Comparison of ENCODE assay signal across 16 cellular contexts in the genomic region with DNA sequence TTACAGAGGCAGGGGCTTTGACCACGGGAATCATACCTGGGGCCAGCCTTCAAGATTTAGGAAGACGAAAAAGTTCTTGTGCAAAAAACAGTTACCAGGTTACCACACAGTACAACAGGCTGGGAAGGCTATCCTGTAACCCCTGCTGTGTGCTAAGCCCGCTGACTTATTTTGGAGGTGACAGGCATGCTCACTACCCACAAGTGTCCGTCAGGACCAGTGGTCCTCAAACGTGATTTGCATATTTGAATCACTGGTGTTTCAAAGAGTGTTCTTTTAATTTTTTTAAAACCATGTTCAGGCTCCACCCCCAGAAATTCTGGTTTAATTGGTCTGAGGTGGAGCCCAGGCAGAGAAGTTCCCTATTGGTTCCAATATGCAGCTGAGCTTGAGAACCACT.
DNase-seq lines count a peak whose midpoint lies in the region; ATAC-seq and TF ChIP-seq lines count a peak whose summit lies in the region.
"Had no signal": no experiment of that assay in that cellular context is flagged by ENCODE, and none has a peak within 500 bp of the region (broad histone marks: within the 10 kb centered on the region; RNA-seq: fewer than 3 reads in every experiment).

No MANE protein-coding gene starts in this region.

- TF ChIP-seq POLR2A in Raji (IDR thresholded peaks at IDR 0.05; ENCODE audit: insufficient read depth, low read depth, low read length) = peak; percentile 88

- dilution Hi-C loops in mammary epithelial cell (cut with HindIII; ENCODE audit: low sequenced_read_pairs) = no loop called here

- H3K36me3 ChIP-seq in mammary epithelial cell (ENCODE audit: insufficient read depth, low read length) = no peaks in the 10 kb centered on the region

- intact Hi-C loops in MCF 10A (cut with micrococcal nuclease) (no loop called here), mammary epithelial cell (cut with micrococcal nuclease) (no loop called here), head of caudate nucleus (cut with DNase I) (no loop called here)

- peaks cover 21% of the 10 kb centered on the region for H3K4me1 Mint-ChIP-seq in MCF 10A (ENCODE audit: insufficient read depth, unreplicated experiment)
- H3K4me1 Mint-ChIP-seq in memory B cell = peaks cover 35% of the 10 kb centered on the region

- no peaks in the 10 kb centered on the region for H3K9me3 ChIP-seq in mammary epithelial cell (replicated peaks; ENCODE audit: insufficient read depth, low read length)

- H3K27ac Mint-ChIP-seq in MCF 10A (ENCODE audit: low read depth, unreplicated experiment) (peak overlapping the region; percentile 55), memory B cell (peak overlapping the region; percentile 6)

- CTCF ChIA-PET in MCF 10A (lab: Yijun Ruan, JAX) (interaction anchor here (0.9 to 1.1 kb wide), 2 partner anchors 211 to 396 kb away, joined by 3 to 4 read pairs; no protein-coding TSS in a partner anchor), mammary epithelial cell (lab: Charles Lee; ENCODE audit: low non-redundant PET) (no interaction called here)

- BruUV-seq in MCF 10A (replicated peaks; lab: Mats Ljungman, UMichigan) = no TSS peak
- BruUV-seq in mammary epithelial cell (replicated peaks; lab: Mats Ljungman, UMichigan) = no TSS peak

- H3K27ac ChIP-seq in mammary epithelial cell (ENCODE audit: insufficient read depth, low read depth, low read length) = no peak overlapping the region
- H3K27ac ChIP-seq: 22Rv1, C4-2B had no signal

- no peak overlapping the region for H2AFZ ChIP-seq in mammary epithelial cell (ENCODE audit: low read depth, low read length)

- peaks cover 27% of the 10 kb centered on the region for H3K4me1 ChIP-seq in mammary epithelial cell (ENCODE audit: insufficient read depth, low read length)

- H3K9me3 Mint-ChIP-seq in MCF 10A (ENCODE audit: unreplicated experiment) (no peaks in the 10 kb centered on the region), memory B cell (no peaks in the 10 kb centered on the region)

- DNase-seq in MCF 10A (ENCODE audit: unreplicated experiment) = no peak
- no peak for DNase-seq in mammary epithelial cell
- DNase-seq in memory B cell (ENCODE audit: low spot score in 2 of 2) = no peak
- DNase-seq in activated CD4-positive, alpha-beta T cell treated with anti-CD3 and anti-CD28 coated beads, Interleukin-2, amount 50 U/mL, for 48 hours = no peak
- no peak for DNase-seq in head of caudate nucleus
- DNase-seq: H7; Kasumi-1; NCI-H1436 treated with DMSO at 0.1 percent for 48 hours; NCI-H345; NK-92 treated with Interleukin-12 subunit alpha and Interleukin-12 subunit beta, amount 100 ng/mL, for 24 hours; SHP77 treated with DMSO at 0.1 percent for 48 hours had no signal

- ATAC-seq in memory B cell (ENCODE audit: low read depth) (peak; percentile 33), GM21717 (IDR thresholded peaks at IDR 0.05; ENCODE audit: unreplicated experiment) (no peak), GM19328 (IDR thresholded peaks at IDR 0.05; ENCODE audit: unreplicated experiment) (no peak)

- H3K36me3 Mint-ChIP-seq in MCF 10A (ENCODE audit: insufficient read depth, unreplicated experiment) (peaks cover 6% of the 10 kb centered on the region), memory B cell (peaks cover 4% of the 10 kb centered on the region)

- H3K4me3 Mint-ChIP-seq in MCF 10A (ENCODE audit: unreplicated experiment) (no peak overlapping the region), memory B cell (peak overlapping the region; percentile 63)

- no peak for TF ChIP-seq CTCF in MCF 10A (IDR thresholded peaks at IDR 0.05; ENCODE audit: unreplicated experiment)
- no peak for TF ChIP-seq CTCF in mammary epithelial cell (conservative IDR thresholded peaks at IDR 0.05 in 1 of 2, IDR thresholded peaks at IDR 0.05 in 1 of 2; ENCODE audit: extremely low read depth in 1 of 2, insufficient read depth in 1 of 2, low read depth in 1 of 2, low read length in 2 of 2)

- H3K27me3 Mint-ChIP-seq in MCF 10A (ENCODE audit: insufficient read depth, unreplicated experiment) (no peaks in the 10 kb centered on the region), memory B cell (no peaks in the 10 kb centered on the region)

- H3K4me2 ChIP-seq in mammary epithelial cell (ENCODE audit: insufficient read depth, low read depth, low read length) = no peak overlapping the region

- H3K27me3 ChIP-seq in mammary epithelial cell (ENCODE audit: insufficient read depth, low read length) = no peaks in the 10 kb centered on the region

- POLR2A ChIA-PET in MCF 10A (lab: Yijun Ruan, JAX) = interaction anchor here (1.1 to 2.3 kb wide), 4 partner anchors 8 to 17 kb away, joined by 3 to 9 read pairs (median 3); no protein-coding TSS in a partner anchor

- 69% methylated on average over 4 of the region's 5 CpGs for WGBS in mammary epithelial cell (ENCODE audit: low coverage, missing lambda C conversion rate)

- no peaks in the 10 kb centered on the region for H4K20me1 ChIP-seq in mammary epithelial cell (ENCODE audit: insufficient read depth, low read length)

- in situ Hi-C loops in mammary epithelial cell (cut with MboI; ENCODE audit: low sequenced_read_pairs in 2 of 2) = no loop called here

- no peak overlapping the region for H3K9ac ChIP-seq in mammary epithelial cell (ENCODE audit: insufficient read depth, low read length)

- no peaks in the 10 kb centered on the region for H3K79me2 ChIP-seq in mammary epithelial cell (ENCODE audit: insufficient read depth, low read length)

- H3K4me3 ChIP-seq in mammary epithelial cell (replicated peaks in 1 of 3; ENCODE audit: insufficient read depth in 1 of 3, low read depth in 2 of 3, low read length in 3 of 3) = no peak overlapping the region
